Comparison of ENCODE assay signal across 9 cellular contexts in the genomic region with DNA sequence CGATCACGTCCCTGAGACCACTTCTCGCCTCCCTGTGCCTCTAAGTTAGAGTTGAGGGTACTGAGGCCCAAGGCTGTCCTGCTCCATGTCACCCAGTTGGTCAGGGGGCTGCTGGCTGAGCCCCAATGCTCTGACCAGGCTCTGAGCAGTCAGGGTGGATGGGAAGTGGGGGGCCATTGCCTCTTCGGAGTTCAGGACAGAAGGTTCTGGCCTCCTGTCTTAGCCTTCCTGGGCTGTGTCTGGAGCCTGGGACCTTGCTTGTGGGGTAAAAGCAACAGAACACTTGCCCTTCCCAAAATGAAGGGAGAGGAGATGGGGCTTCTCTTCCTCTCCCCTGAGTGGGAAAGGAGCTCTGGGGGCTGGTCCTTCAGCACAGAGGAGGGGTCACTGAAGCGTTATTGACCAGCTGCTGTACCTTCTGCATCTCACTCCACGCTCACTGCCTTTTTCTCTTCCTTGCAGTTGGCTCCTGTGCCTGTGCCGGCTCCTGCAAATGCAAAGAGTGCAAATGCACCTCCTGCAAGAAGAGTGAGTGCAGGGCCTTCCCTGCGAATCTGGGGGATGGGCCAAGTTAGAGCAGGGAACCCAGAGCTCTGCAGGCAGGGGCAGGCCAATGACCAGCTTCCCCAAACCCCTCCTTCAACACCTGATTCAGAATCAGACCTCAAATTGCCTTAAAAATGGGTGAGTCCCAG. TPM values are rescaled to one million over a fixed set of nuclear protein-coding genes. Genes with fewer than 3 reads are reported as not detected.
DNase-seq lines count a peak whose midpoint lies in the region; ATAC-seq and TF ChIP-seq lines count a peak whose summit lies in the region.
"Had no signal": no experiment of that assay in that cellular context is flagged by ENCODE, and none has a peak within 500 bp of the region (broad histone marks: within the 10 kb centered on the region; RNA-seq: fewer than 3 reads in every experiment).

No MANE protein-coding gene starts in this region.

- no peak for TF ChIP-seq CTCF in 22Rv1 (IDR thresholded peaks at IDR 0.05)
- TF ChIP-seq CTCF in fibroblast of pulmonary artery (IDR thresholded peaks at IDR 0.05; ENCODE audit: low read length, missing control alignments) = no peak

- H3K27ac ChIP-seq in 22Rv1 = peak overlapping the region; percentile 53

- no peaks in the 10 kb centered on the region for H3K27me3 Mint-ChIP-seq in T-helper 17 cell

- no peak for DNase-seq in T-helper 17 cell
- no peak for DNase-seq in fibroblast of pulmonary artery (ENCODE audit: low read depth)
- no peak for DNase-seq in sciatic nerve (ENCODE audit: low spot score)
- no peak for DNase-seq in SIG-M5 treated with dmso at 0.1 percent for 504 hours (lab: John Stamatoyannopoulos, UW; ENCODE audit: unreplicated experiment)
- DNase-seq in NK-92 (lab: John Stamatoyannopoulos, UW; ENCODE audit: unreplicated experiment) = no peak
- no peak for DNase-seq in DMS53 treated with DMSO at 0.1 percent for 48 hours (lab: John Stamatoyannopoulos, UW; ENCODE audit: unreplicated experiment)

- H3K4me3 ChIP-seq in fibroblast of pulmonary artery (replicated peaks; ENCODE audit: low read depth, low read length) = peak overlapping the region; percentile 68

- intact Hi-C loops in sciatic nerve (cut with DNase I) = no loop called here

- no peaks in the 10 kb centered on the region for H3K9me3 ChIP-seq in T-helper 17 cell (ENCODE audit: control insufficient read depth, low read length, poor library complexity, severe bottlenecking)

- peaks cover 12% of the 10 kb centered on the region for H3K4me1 Mint-ChIP-seq in T-helper 17 cell

- peaks cover 2% of the 10 kb centered on the region for H3K36me3 Mint-ChIP-seq in T-helper 17 cell (ENCODE audit: low read depth)

- ATAC-seq in GM19467 (IDR thresholded peaks at IDR 0.05; ENCODE audit: unreplicated experiment) (peak; percentile 3), T-helper 17 cell (no peak), sciatic nerve (peak; percentile 3)

- peak overlapping the region; percentile 94 for H3K27ac Mint-ChIP-seq in T-helper 17 cell

- H3K4me3 Mint-ChIP-seq in T-helper 17 cell = peak overlapping the region; percentile 92

RNA-seq across cellular contexts. Expression of gene MT1X, which starts 0.6 kb away (rescaled TPM):
- 10 to 100 TPM; 22.0 to 22.1 TPM for total RNA-seq in T-helper 17 cell
- 21.9 TPM for total RNA-seq in sciatic nerve

RNA-seq across cellular contexts. Expression of gene MT1H, which starts 13.2 kb away (rescaled TPM):
- total RNA-seq in T-helper 17 cell (not detected), sciatic nerve (not detected)
- total RNA-seq: glomerular endothelial cell had no signal

RNA-seq across cellular contexts. Expression of gene MT1G, which starts 15.0 kb away (rescaled TPM):
- total RNA-seq in T-helper 17 cell = under 1 TPM in 1 of 2 donors, not detected in 1; 0.85 TPM
- total RNA-seq in sciatic nerve = 2.5 TPM
- total RNA-seq: glomerular endothelial cell had no signal

RNA-seq across cellular contexts. Expression of gene MT1F, which starts 25.1 kb away (rescaled TPM):
- total RNA-seq in T-helper 17 cell (1 to 10 TPM; 3.3 to 8.8 TPM), sciatic nerve (6.2 TPM)
- total RNA-seq: glomerular endothelial cell had no signal

RNA-seq across cellular contexts. Expression of gene MT1B, which starts 31.2 kb away (rescaled TPM):
- total RNA-seq in T-helper 17 cell (not detected), sciatic nerve (not detected)
- total RNA-seq: glomerular endothelial cell had no signal
